17 cellular contexts compared by ENCODE assay signal in genomic region chr13:98083507-98083906, GRCh38. TPM values are rescaled to one million over a fixed set of nuclear protein-coding genes. Genes with fewer than 3 reads are reported as not detected.
DNase-seq lines count a peak whose midpoint lies in the region; ATAC-seq, FAIRE-seq and TF ChIP-seq lines count a peak whose summit lies in the region.
"Had no signal": no experiment of that assay in that cellular context is flagged by ENCODE, and none has a peak within 500 bp of the region (broad histone marks: within the 10 kb centered on the region; RNA-seq: fewer than 3 reads in every experiment).

No MANE protein-coding gene starts in this region.

- H3K4me1 Mint-ChIP-seq in type B pancreatic cell (ENCODE audit: unreplicated experiment): no peaks in the 10 kb centered on the region
- H3K4me1 Mint-ChIP-seq: nephron progenitor cell; stimulated activated memory B cell treated with anti-CD40 and anti-IgM and Interleukin-4, amounts not matched to agents 10 μg/mL and 1 μg/mL and 100 μg/mL, for 72 hours had no signal

- no peaks in the 10 kb centered on the region for H3K36me3 Mint-ChIP-seq in type B pancreatic cell
- H3K36me3 Mint-ChIP-seq: stimulated activated memory B cell treated with anti-CD40 and anti-IgM and Interleukin-4, amounts not matched to agents 10 μg/mL and 1 μg/mL and 100 μg/mL, for 72 hours had no signal

- no peak overlapping the region for H3K27ac Mint-ChIP-seq in type B pancreatic cell
- H3K27ac Mint-ChIP-seq: H9; nephron progenitor cell; stimulated activated memory B cell treated with anti-CD40 and anti-IgM and Interleukin-4, amounts not matched to agents 10 μg/mL and 1 μg/mL and 100 μg/mL, for 72 hours had no signal

- H3K9me3 ChIP-seq in cardiac muscle cell (ENCODE audit: low read depth) (no peaks in the 10 kb centered on the region), right atrium auricular region (no peaks in the 10 kb centered on the region), heart left ventricle (no peaks in the 10 kb centered on the region), gastrocnemius medialis (no peaks in the 10 kb centered on the region)

- H3K4me1 ChIP-seq in cardiac muscle cell (ENCODE audit: low read depth) (no peaks in the 10 kb centered on the region), right atrium auricular region (no peaks in the 10 kb centered on the region), heart left ventricle (no peaks in the 10 kb centered on the region), gastrocnemius medialis (no peaks in the 10 kb centered on the region)
- H3K4me1 ChIP-seq: BLaER1 treated with 17β-estradiol and CSF1 and Interleukin-3, amounts not matched to agents 10 nM and 100 nM had no signal

- no peaks in the 10 kb centered on the region for H3K27me3 Mint-ChIP-seq in type B pancreatic cell
- H3K27me3 Mint-ChIP-seq: stimulated activated memory B cell treated with anti-CD40 and anti-IgM and Interleukin-4, amounts not matched to agents 10 μg/mL and 1 μg/mL and 100 μg/mL, for 72 hours had no signal

- FAIRE-seq in GM12892 (lab: Jason Lieb, UNC): no peak

- DNase-seq in cardiac muscle cell (ENCODE audit: low read depth in 1 of 2, low spot score in 1 of 2): peak in 1 of 2 donors; percentile 90
- DNase-seq in right atrium auricular region (ENCODE audit: low spot score): no peak
- peak; percentile 87 for DNase-seq in amniotic epithelial cell (ENCODE audit: low read depth)
- DNase-seq in heart left ventricle: no peak
- no peak for DNase-seq in GM12892 (ENCODE audit: insufficient read length)
- no peak for DNase-seq in gastrocnemius medialis
- DNase-seq in type B pancreatic cell (ENCODE audit: extremely low spot score, unreplicated experiment): no peak
- DNase-seq: activated CD4-positive, alpha-beta T cell treated with anti-CD3 and anti-CD28 coated beads, Interleukin-2, amount 50 U/mL, for 48 hours; activated naive CD4-positive, alpha-beta T cell treated with Interleukin-2 at 50 U/mL for 16 hours; effector CD8-positive, alpha-beta T cell; H9; NCI-H524 treated with DMSO at 0.1 percent for 48 hours; nephron progenitor cell had no signal

- TF ChIP-seq CTCF in cardiac muscle cell (IDR thresholded peaks at IDR 0.05; ENCODE audit: low read depth, low read length): peak; percentile 26
- no peak for TF ChIP-seq CTCF in right atrium auricular region (IDR thresholded peaks at IDR 0.05)
- no peak for TF ChIP-seq CTCF in heart left ventricle (IDR thresholded peaks at IDR 0.05)
- no peak for TF ChIP-seq CTCF in gastrocnemius medialis (IDR thresholded peaks at IDR 0.05 in 4 of 5, conservative IDR thresholded peaks at IDR 0.05 in 1 of 5)
- no peak for TF ChIP-seq CTCF in type B pancreatic cell (conservative IDR thresholded peaks at IDR 0.05)

- peak in 3 of 4 donors; percentile 29 to 88 (median 65) for ATAC-seq in heart left ventricle
- ATAC-seq in gastrocnemius medialis: no peak
- ATAC-seq in HG03159 (IDR thresholded peaks at IDR 0.05; ENCODE audit: unreplicated experiment): no peak
- ATAC-seq: stimulated activated memory B cell treated with anti-CD40 and anti-IgM and Interleukin-4, amounts not matched to agents 10 μg/mL and 1 μg/mL and 100 μg/mL, for 72 hours had no signal

- intact Hi-C loops in heart left ventricle (cut with DNase I): no loop called here
- intact Hi-C loops in gastrocnemius medialis (cut with DNase I; ENCODE audit: low total_unique reads): no loop called here

- no peak overlapping the region for H3K4me3 ChIP-seq in cardiac muscle cell
- no peak overlapping the region for H3K4me3 ChIP-seq in right atrium auricular region
- no peak overlapping the region for H3K4me3 ChIP-seq in heart left ventricle
- H3K4me3 ChIP-seq in gastrocnemius medialis: no peak overlapping the region
- H3K4me3 ChIP-seq: BLaER1 treated with 17β-estradiol and CSF1 and Interleukin-3, amounts not matched to agents 10 nM and 100 nM; SK-N-MC had no signal

- TF ChIP-seq POLR2A in heart left ventricle (IDR thresholded peaks at IDR 0.05) (no peak), GM12892 (IDR thresholded peaks at IDR 0.05; ENCODE audit: low read depth, low read length) (no peak), gastrocnemius medialis (IDR thresholded peaks at IDR 0.05) (no peak)

- H3K9me3 Mint-ChIP-seq in type B pancreatic cell: peaks cover 6% of the 10 kb centered on the region

- no peak overlapping the region for H3K4me3 Mint-ChIP-seq in type B pancreatic cell
- H3K4me3 Mint-ChIP-seq: H9; nephron progenitor cell; stimulated activated memory B cell treated with anti-CD40 and anti-IgM and Interleukin-4, amounts not matched to agents 10 μg/mL and 1 μg/mL and 100 μg/mL, for 72 hours had no signal

- H3K27ac ChIP-seq in cardiac muscle cell (no peak overlapping the region), right atrium auricular region (no peak overlapping the region), heart left ventricle (no peak overlapping the region), gastrocnemius medialis (no peak overlapping the region)
- H3K27ac ChIP-seq: BLaER1 treated with 17β-estradiol and CSF1 and Interleukin-3, amounts not matched to agents 10 nM and 100 nM; SK-N-MC had no signal

- H3K36me3 ChIP-seq in cardiac muscle cell (no peaks in the 10 kb centered on the region), right atrium auricular region (no peaks in the 10 kb centered on the region), heart left ventricle (no peaks in the 10 kb centered on the region), gastrocnemius medialis (no peaks in the 10 kb centered on the region)
- H3K36me3 ChIP-seq: BLaER1 treated with 17β-estradiol and CSF1 and Interleukin-3, amounts not matched to agents 10 nM and 100 nM had no signal

- H3K27me3 ChIP-seq in cardiac muscle cell: no peaks in the 10 kb centered on the region
- H3K27me3 ChIP-seq in right atrium auricular region: no peaks in the 10 kb centered on the region
- H3K27me3 ChIP-seq in heart left ventricle: no peaks in the 10 kb centered on the region
- no peaks in the 10 kb centered on the region for H3K27me3 ChIP-seq in gastrocnemius medialis
- H3K27me3 ChIP-seq: BLaER1 treated with 17β-estradiol and CSF1 and Interleukin-3, amounts not matched to agents 10 nM and 100 nM had no signal

- in situ Hi-C loops in gastrocnemius medialis (cut with MboI; ENCODE audit: low sequenced_read_pairs in 4 of 4): no loop called here

- 54 to 62% (median 59%) methylated on average over 6 of the region's 6 CpGs for WGBS in heart left ventricle, 4 donors

RNA-seq across cellular contexts. Expression of gene FARP1, which starts 59.4 kb away (rescaled TPM):
- 34.1 and 43.2 TPM in 2 replicates for total RNA-seq in cardiac muscle cell
- 44.2 and 52.1 TPM in 2 replicates for polyA plus RNA-seq in cardiac muscle cell
- total RNA-seq in right atrium auricular region: 10 to 100 TPM; 15.5 to 25.7 TPM
- 10 to 100 TPM in 8 of 9 donors, 1 to 10 TPM in 1; 9.4 to 51.8 (median 28.0) TPM for total RNA-seq in heart left ventricle
- 10 to 100 TPM in 1 of 2 donors, 1 to 10 TPM in 1; 7.7 to 18.4 TPM for polyA plus RNA-seq in heart left ventricle
- polyA plus RNA-seq in GM12892 (2012; ENCODE audit: missing spikeins): 0.49 TPM
- total RNA-seq in gastrocnemius medialis: 1 to 10 TPM; 3.5 to 9.8 (median 4.9) TPM
- total RNA-seq in type B pancreatic cell (ENCODE audit: low replicate concordance): 195 and 301 TPM in 2 replicates

Comparison
In these comparisons a context has a peak if more than half of its experiments do, and no peak if none do; other contexts are left out.
1. ATAC-seq: peak in heart left ventricle (3 of 4); none in gastrocnemius medialis (0 of 2) and HG03159 (single experiment).